1 cellular context compared by ENCODE assay signal in genomic region chr11:65692367-65692766, GRCh38.
A peak's percentile ranks its signal among the peaks of the same experiment; 100 is the strongest.
TF ChIP-seq lines count a peak whose summit lies in the region.

No MANE protein-coding gene starts in this region.

TF ChIP-seq in K562, 482 proteins besides CTCF, POLR2A, EP300 and RAD21 (continued from another document and continues in another):
- TF ChIP-seq CREB5 (CRISPR knock-in tag; IDR thresholded peaks at IDR 0.05) (no peak), RERE (CRISPR knock-in tag; IDR thresholded peaks at IDR 0.05; ENCODE audit: borderline replicate concordance) (no peak), SOX6 (IDR thresholded peaks at IDR 0.05) (peak; percentile 72), E4F1 (CRISPR knock-in tag; IDR thresholded peaks at IDR 0.05; ENCODE audit: borderline replicate concordance) (no peak), ILK (tag; IDR thresholded peaks at IDR 0.05; ENCODE audit: borderline replicate concordance, low read depth) (no peak), BHLHE40 (IDR thresholded peaks at IDR 0.05; ENCODE audit: low read length) (no peak), FIP1L1 (IDR thresholded peaks at IDR 0.05; ENCODE audit: low read depth, low read length, poor library complexity, severe bottlenecking) (no peak), PML (IDR thresholded peaks at IDR 0.05; ENCODE audit: low read length) (no peak), SAFB (IDR thresholded peaks at IDR 0.05; ENCODE audit: borderline replicate concordance, low read depth, low read length) (no peak), POLR2AphosphoS2 (IDR thresholded peaks at IDR 0.05; ENCODE audit: low read length) (no peak), SMARCB1 (IDR thresholded peaks at IDR 0.05; ENCODE audit: insufficient read length, low read depth) (no peak), ZBTB1 (CRISPR knock-in tag; IDR thresholded peaks at IDR 0.05; ENCODE audit: borderline replicate concordance, low read depth) (no peak), FUS (optimal IDR thresholded peaks at IDR 0.05; ENCODE audit: low read depth, low read length) (no peak), ZNF668 (CRISPR knock-in tag; IDR thresholded peaks at IDR 0.05) (no peak), USF2 (CRISPR knock-in tag; IDR thresholded peaks at IDR 0.05) (peak; percentile 72), ZBED1 (IDR thresholded peaks at IDR 0.05) (no peak), YY1 (IDR thresholded peaks at IDR 0.05; ENCODE audit: borderline replicate concordance in 1 of 3, control insufficient read depth in 1 of 3, extremely low read depth in 1 of 3, insufficient read depth in 3 of 3, insufficient read length in 1 of 3, insufficient replicate concordance in 2 of 3, low read depth in 1 of 3, low read length in 2 of 3) (no peak), USF1 (CRISPR knock-in tag; IDR thresholded peaks at IDR 0.05) (peak; percentile 64), ZNF75A (CRISPR knock-in tag; IDR thresholded peaks at IDR 0.05) (no peak), ZNF398 (CRISPR knock-in tag; IDR thresholded peaks at IDR 0.05) (no peak), COPS2 (conservative IDR thresholded peaks at IDR 0.05) (no peak), CBFB (CRISPR knock-in tag; IDR thresholded peaks at IDR 0.05) (no peak), RFX7 (CRISPR knock-in tag; IDR thresholded peaks at IDR 0.05) (no peak), CREB3L1 (IDR thresholded peaks at IDR 0.05; ENCODE audit: borderline replicate concordance, low read depth) (no peak), TGIF2 (CRISPR knock-in tag; IDR thresholded peaks at IDR 0.05) (no peak), CGGBP1 (CRISPR knock-in tag; IDR thresholded peaks at IDR 0.05) (no peak), ZBTB49 (CRISPR knock-in tag; IDR thresholded peaks at IDR 0.05; ENCODE audit: borderline replicate concordance) (no peak), ZFX (CRISPR knock-in tag; IDR thresholded peaks at IDR 0.05) (peak; percentile 25; the same call in 1 of the 2 replicates), FOXA1 (IDR thresholded peaks at IDR 0.05; ENCODE audit: borderline replicate concordance) (no peak), IRF1 (CRISPR knock-in tag; IDR thresholded peaks at IDR 0.05; ENCODE audit: borderline replicate concordance) (no peak), CLOCK (CRISPR knock-in tag; IDR thresholded peaks at IDR 0.05; ENCODE audit: borderline replicate concordance) (no peak), NR2C2 (CRISPR knock-in tag; IDR thresholded peaks at IDR 0.05) (no peak), NR2C2 (tag; IDR thresholded peaks at IDR 0.05) (peak; percentile 75), MLX (CRISPR knock-in tag; conservative IDR thresholded peaks at IDR 0.05) (no peak), ZKSCAN1 (IDR thresholded peaks at IDR 0.05; ENCODE audit: low read depth, low read length) (no peak), TRIM24 (IDR thresholded peaks at IDR 0.05) (no peak), PHF20 (IDR thresholded peaks at IDR 0.05; ENCODE audit: partially characterized antibody) (peak; percentile 17), ZNF23 (CRISPR knock-in tag; IDR thresholded peaks at IDR 0.05) (no peak), L3MBTL2 (IDR thresholded peaks at IDR 0.05) (peak; percentile 72)
